35 cellular contexts compared by ENCODE assay signal in genomic region chr7:66178258-66178657, GRCh38.
"Had no signal": no experiment of that assay in that cellular context is flagged by ENCODE, and none has a peak within 500 bp of the region (broad histone marks: within the 10 kb centered on the region; RNA-seq: fewer than 3 reads in every experiment).

No MANE protein-coding gene starts in this region.

- H3K36me3 Mint-ChIP-seq: activated CD4-positive, alpha-beta memory T cell treated with anti-CD3 and anti-CD28 coated beads for 36 hours; activated CD8-positive, alpha-beta memory T cell treated with anti-CD3 and anti-CD28 coated beads, Interleukin-2, amount 10 ng/mL, durations not matched to agents 7 days and 5 days; activated naive CD4-positive, alpha-beta T cell treated with anti-CD3 and anti-CD28 coated beads, Interleukin-2, amount 50 U/mL, for 24 hours; activated naive CD8-positive, alpha-beta T cell treated with anti-CD3 and anti-CD28 coated beads for 36 hours had no signal

- H3K4me1 Mint-ChIP-seq: activated CD4-positive, alpha-beta T cell treated with anti-CD3 and anti-CD28 coated beads, Interleukin-2, amount 10 ng/mL, durations not matched to agents 24 days and 14 days; activated CD8-positive, alpha-beta memory T cell treated with anti-CD3 and anti-CD28 coated beads, Interleukin-2, amount 10 ng/mL, durations not matched to agents 7 days and 5 days; activated naive CD8-positive, alpha-beta T cell treated with anti-CD3 and anti-CD28 coated beads for 36 hours; T-helper 17 cell had no signal

- H3K9me3 Mint-ChIP-seq: activated CD4-positive, alpha-beta T cell treated with anti-CD3 and anti-CD28 coated beads, Interleukin-2, amount 10 ng/mL, durations not matched to agents 24 days and 14 days; activated naive CD4-positive, alpha-beta T cell treated with anti-CD3 and anti-CD28 coated beads for 36 hours; activated naive CD4-positive, alpha-beta T cell treated with anti-CD3 and anti-CD28 coated beads, Interleukin-2, amount 50 U/mL, for 24 hours; activated naive CD8-positive, alpha-beta T cell treated with anti-CD3 and anti-CD28 coated beads for 36 hours; activated naive CD8-positive, alpha-beta T cell treated with anti-CD3 and anti-CD28 coated beads, Interleukin-2, amount 50 U/mL, for 24 hours; activated T-helper 1 cell treated with anti-CD3 and anti-CD28 coated beads, Interleukin-12 subunit alpha, Interleukin-12 subunit beta, Interleukin-2, Interleukin-4 antibody, amounts not matched to agents 30 ng/mL and 10 ng/mL and 1 ng/mL, durations not matched to agents 14 hours and 24 hours and 36 hours; activated T-helper 2 cell treated with anti-CD3 and anti-CD28 coated beads, Interferon-gamma antibody, Interleukin-2, Interleukin-4, amounts not matched to agents 10 μg/mL and 5 μg/mL and 100 μg/mL, durations not matched to agents 14 hours and 24 hours and 36 hours; T-helper 2 cell treated with Interferon-gamma antibody and Interleukin-4, amounts not matched to agents 5 μg/mL and 100 μg/mL, for 36 hours had no signal

- H3K27ac Mint-ChIP-seq: activated CD4-positive, alpha-beta memory T cell treated with anti-CD3 and anti-CD28 coated beads for 36 hours; activated CD4-positive, alpha-beta T cell treated with anti-CD3 and anti-CD28 coated beads for 36 hours; activated CD4-positive, alpha-beta T cell treated with anti-CD3 and anti-CD28 coated beads, Interleukin-2, amount 10 ng/mL, durations not matched to agents 24 days and 14 days; activated CD8-positive, alpha-beta memory T cell treated with anti-CD3 and anti-CD28 coated beads, Interleukin-2, amount 10 ng/mL, durations not matched to agents 7 days and 5 days; activated CD8-positive, alpha-beta T cell treated with anti-CD3 and anti-CD28 coated beads, Interleukin-2, amount 10 ng/mL, durations not matched to agents 7 days and 5 days; activated naive CD4-positive, alpha-beta T cell treated with anti-CD3 and anti-CD28 coated beads for 36 hours; activated naive CD4-positive, alpha-beta T cell treated with anti-CD3 and anti-CD28 coated beads, Interleukin-2, amount 50 U/mL, for 24 hours; activated naive CD8-positive, alpha-beta T cell treated with anti-CD3 and anti-CD28 coated beads for 36 hours; activated naive CD8-positive, alpha-beta T cell treated with anti-CD3 and anti-CD28 coated beads, Interleukin-2, amount 50 U/mL, for 24 hours; activated T-helper 1 cell treated with anti-CD3 and anti-CD28 coated beads, Interleukin-12 subunit alpha, Interleukin-12 subunit beta, Interleukin-2, Interleukin-4 antibody, amounts not matched to agents 30 ng/mL and 10 ng/mL and 1 ng/mL, durations not matched to agents 14 hours and 24 hours and 36 hours; activated T-helper 2 cell treated with anti-CD3 and anti-CD28 coated beads, Interferon-gamma antibody, Interleukin-2, Interleukin-4, amounts not matched to agents 10 μg/mL and 5 μg/mL and 100 μg/mL, durations not matched to agents 14 hours and 24 hours and 36 hours; T-helper 17 cell; T-helper 2 cell treated with Interferon-gamma antibody and Interleukin-4, amounts not matched to agents 5 μg/mL and 100 μg/mL, for 36 hours had no signal

- H3K9me3 ChIP-seq: adrenal gland, body of pancreas, colonic mucosa, gastrocnemius medialis, heart left ventricle had no signal

- H3K4me1 ChIP-seq: body of pancreas, colonic mucosa, gastrocnemius medialis, heart left ventricle had no signal

- ATAC-seq: activated CD4-positive, alpha-beta T cell treated with anti-CD3 and anti-CD28 coated beads for 36 hours; activated CD8-positive, alpha-beta memory T cell treated with anti-CD3 and anti-CD28 coated beads, Interleukin-2, amount 10 ng/mL, durations not matched to agents 7 days and 5 days; activated CD8-positive, alpha-beta T cell treated with anti-CD3 and anti-CD28 coated beads, Interleukin-2, amount 10 ng/mL, durations not matched to agents 7 days and 5 days; activated naive CD8-positive, alpha-beta T cell treated with anti-CD3 and anti-CD28 coated beads, Interleukin-2, amount 50 U/mL, for 24 hours; body of pancreas; gastrocnemius medialis; heart left ventricle; T-helper 17 cell had no signal

- H3K4me3 ChIP-seq: adrenal gland, body of pancreas, colonic mucosa, gastrocnemius medialis, heart left ventricle had no signal

- H3K4me3 Mint-ChIP-seq: activated CD4-positive, alpha-beta memory T cell treated with anti-CD3 and anti-CD28 coated beads for 36 hours; activated CD4-positive, alpha-beta T cell treated with anti-CD3 and anti-CD28 coated beads for 36 hours; activated CD4-positive, alpha-beta T cell treated with anti-CD3 and anti-CD28 coated beads, Interleukin-2, amount 10 ng/mL, durations not matched to agents 24 days and 14 days; activated CD8-positive, alpha-beta memory T cell treated with anti-CD3 and anti-CD28 coated beads, Interleukin-2, amount 10 ng/mL, durations not matched to agents 7 days and 5 days; activated CD8-positive, alpha-beta T cell treated with anti-CD3 and anti-CD28 coated beads, Interleukin-2, amount 10 ng/mL, durations not matched to agents 7 days and 5 days; activated naive CD4-positive, alpha-beta T cell treated with anti-CD3 and anti-CD28 coated beads for 36 hours; activated naive CD4-positive, alpha-beta T cell treated with anti-CD3 and anti-CD28 coated beads, Interleukin-2, amount 50 U/mL, for 24 hours; activated naive CD8-positive, alpha-beta T cell treated with anti-CD3 and anti-CD28 coated beads for 36 hours; activated naive CD8-positive, alpha-beta T cell treated with anti-CD3 and anti-CD28 coated beads, Interleukin-2, amount 50 U/mL, for 24 hours; activated T-helper 1 cell treated with anti-CD3 and anti-CD28 coated beads, Interleukin-12 subunit alpha, Interleukin-12 subunit beta, Interleukin-2, Interleukin-4 antibody, amounts not matched to agents 30 ng/mL and 10 ng/mL and 1 ng/mL, durations not matched to agents 14 hours and 24 hours and 36 hours; T-helper 17 cell; T-helper 2 cell treated with Interferon-gamma antibody and Interleukin-4, amounts not matched to agents 5 μg/mL and 100 μg/mL, for 36 hours had no signal

- H3K36me3 ChIP-seq: adrenal gland, colonic mucosa, gastrocnemius medialis, heart left ventricle, WERI-Rb-1 had no signal

- DNase-seq: activated CD4-positive, alpha-beta memory T cell treated with anti-CD3 and anti-CD28 coated beads for 36 hours; activated CD4-positive, alpha-beta T cell treated with anti-CD3 and anti-CD28 coated beads for 36 hours; activated CD4-positive, alpha-beta T cell treated with anti-CD3 and anti-CD28 coated beads, Interleukin-2, amount 10 ng/mL, durations not matched to agents 24 days and 14 days; activated CD4-positive, CD25-positive, alpha-beta regulatory T cell; activated CD4-positive, CD25-positive, alpha-beta regulatory T cell treated with anti-CD3 and anti-CD28 coated beads, Interleukin-2, amount 50 U/mL, for 72 hours; activated CD8-positive, alpha-beta memory T cell treated with anti-CD3 and anti-CD28 coated beads, Interleukin-2, amount 10 ng/mL, durations not matched to agents 7 days and 5 days; activated CD8-positive, alpha-beta memory T cell treated with anti-CD3 and anti-CD28 coated beads, Interleukin-2, amount 50 U/mL, for 4 hours; activated CD8-positive, alpha-beta T cell treated with anti-CD3 and anti-CD28 coated beads, Interleukin-2, amount 10 ng/mL, durations not matched to agents 7 days and 5 days; activated effector memory CD4-positive, alpha-beta T cell treated with anti-CD3 and anti-CD28 coated beads, Interleukin-2, amount 50 U/mL, for 16 hours; activated naive CD4-positive, alpha-beta T cell treated with anti-CD3 and anti-CD28 coated beads for 36 hours; activated naive CD8-positive, alpha-beta T cell treated with anti-CD3 and anti-CD28 coated beads for 36 hours; activated naive CD8-positive, alpha-beta T cell treated with anti-CD3 and anti-CD28 coated beads, Interleukin-2, amount 50 U/mL, for 24 hours; activated T-cell treated with anti-CD3 and anti-CD28 coated beads, Interleukin-2, amount 50 U/mL, for 1 hour; activated T-cell treated with anti-CD3 and anti-CD28 coated beads, Interleukin-2, amount 50 U/mL, for 48 hours; adrenal gland; amygdala; aorta; body of pancreas; caudate nucleus; colonic mucosa; effector CD8-positive, alpha-beta T cell; foreskin fibroblast; gastrocnemius medialis; glutamatergic neuron; heart left ventricle; T-helper 17 cell; T1000; WERI-Rb-1 had no signal

- H3K27me3 Mint-ChIP-seq: activated CD4-positive, alpha-beta memory T cell treated with anti-CD3 and anti-CD28 coated beads for 36 hours; activated CD4-positive, alpha-beta T cell treated with anti-CD3 and anti-CD28 coated beads for 36 hours; activated CD4-positive, alpha-beta T cell treated with anti-CD3 and anti-CD28 coated beads, Interleukin-2, amount 10 ng/mL, durations not matched to agents 24 days and 14 days; activated CD8-positive, alpha-beta memory T cell treated with anti-CD3 and anti-CD28 coated beads, Interleukin-2, amount 10 ng/mL, durations not matched to agents 7 days and 5 days; activated naive CD4-positive, alpha-beta T cell treated with anti-CD3 and anti-CD28 coated beads, Interleukin-2, amount 50 U/mL, for 24 hours; activated naive CD8-positive, alpha-beta T cell treated with anti-CD3 and anti-CD28 coated beads for 36 hours; activated naive CD8-positive, alpha-beta T cell treated with anti-CD3 and anti-CD28 coated beads, Interleukin-2, amount 50 U/mL, for 24 hours; T-helper 17 cell had no signal

- H3K27me3 ChIP-seq: adrenal gland, body of pancreas, colonic mucosa, gastrocnemius medialis, heart left ventricle had no signal

- H3K27ac ChIP-seq: adrenal gland, body of pancreas, colonic mucosa, epithelial cell of prostate, gastrocnemius medialis, heart left ventricle, WERI-Rb-1 had no signal

- FAIRE-seq: endometrium, endothelial cell of umbilical vein had no signal
